ENCODE assay signal across 8 cellular contexts in genomic region chr12:118135788-118136558, GRCh38. TPM values are rescaled to one million over a fixed set of nuclear protein-coding genes. Genes with fewer than 3 reads are reported as not detected.
A peak's percentile ranks its signal among the peaks of the same experiment; 100 is the strongest.
DNase-seq lines count a peak whose midpoint lies in the region; ATAC-seq and TF ChIP-seq lines count a peak whose summit lies in the region.

PEBP1 (plus strand) TSS chr12:118136124; CDS start chr12:118136210, 86 bp downstream.

- H3K36me3 Mint-ChIP-seq in CD8-positive, alpha-beta memory T cell: peaks cover 0 to 40% (median 10%) of the 10 kb centered on the region in 3 donors

- no peaks in the 10 kb centered on the region for H3K9me3 Mint-ChIP-seq in CD8-positive, alpha-beta memory T cell

- peak; percentile 87 to 92 (median 91) for DNase-seq in CD8-positive, alpha-beta memory T cell
- DNase-seq in HL-60 (ENCODE audit: low read depth in 1 of 2, low spot score in 1 of 2): peak; percentile 87 to 95
- DNase-seq in NK-92 treated with Interleukin-12 subunit alpha and Interleukin-12 subunit beta, amount 100 ng/mL, for 24 hours (lab: John Stamatoyannopoulos, UW): peak; percentile 77
- DNase-seq in effector CD8-positive, alpha-beta T cell (lab: John Stamatoyannopoulos, UW): peak; percentile 86
- peak; percentile 96 for DNase-seq in medulla oblongata (ENCODE audit: extremely low spot score)
- peak; percentile 84 to 96 (median 88) for DNase-seq in stimulated activated CD4-positive, alpha-beta T cell treated with anti-CD3 and anti-CD28 coated beads, TNF-alpha, amount 100 ng/mL, for 48 hours (ENCODE audit: low read depth in 3 of 3)

- no peaks in the 10 kb centered on the region for H3K9me3 ChIP-seq in CD8-positive, alpha-beta memory T cell (ENCODE audit: low read length)

- H3K4me3 ChIP-seq in CD8-positive, alpha-beta memory T cell (ENCODE audit: low read length): peak within 1 kb of the TSS; percentile 77
- H3K4me3 ChIP-seq in HL-60 (replicated peaks; ENCODE audit: insufficient read depth, low read length): peak within 1 kb of the TSS; percentile 88

- TF ChIP-seq CTCF in HL-60 (IDR thresholded peaks at IDR 0.05; ENCODE audit: insufficient read depth, low read length): no peak

- POLR2A ChIA-PET in CD8-positive, alpha-beta memory T cell (lab: Charles Lee): interaction anchor here (0.7 to 1.8 kb wide), 7 partner anchors 15 to 242 kb away, joined by 3 to 11 read pairs (median 4); partner anchors contain the start of genes TAOK3 and WSB2
- POLR2A ChIA-PET in activated CD8-positive, alpha-beta memory T cell treated with anti-CD3 and anti-CD28 coated beads for 36 hours (lab: Charles Lee): interaction anchor here (0.7 to 1.7 kb wide), 10 partner anchors 32 to 261 kb away, joined by 3 to 10 read pairs (median 3); partner anchors contain the start of genes RFC5, SUDS3, VSIG10 and WSB2

- H3K4me1 ChIP-seq in CD8-positive, alpha-beta memory T cell (ENCODE audit: insufficient read depth, low read length): peaks cover 12% of the 10 kb centered on the region

- peaks cover 3% of the 10 kb centered on the region for H3K36me3 ChIP-seq in CD8-positive, alpha-beta memory T cell (ENCODE audit: insufficient read depth, low read length)

- no peaks in the 10 kb centered on the region for H3K27me3 ChIP-seq in CD8-positive, alpha-beta memory T cell (ENCODE audit: insufficient read depth, low read length, poor library complexity, severe bottlenecking)
- no peaks in the 10 kb centered on the region for H3K27me3 ChIP-seq in HL-60 (ENCODE audit: insufficient read depth, poor library complexity, severe bottlenecking)

- peak within 1 kb of the TSS; percentile 79 for H3K27ac ChIP-seq in CD8-positive, alpha-beta memory T cell (ENCODE audit: low read depth, low read length)
- H3K27ac ChIP-seq in HL-60 (replicated peaks): peak within 1 kb of the TSS; percentile 76

- peak; percentile 96 for ATAC-seq in GM19455 (IDR thresholded peaks at IDR 0.05; ENCODE audit: unreplicated experiment)

- peak within 1 kb of the TSS; percentile 88 to 96 (median 93) for H3K27ac Mint-ChIP-seq in CD8-positive, alpha-beta memory T cell

- H3K4me1 Mint-ChIP-seq in CD8-positive, alpha-beta memory T cell: peaks cover 25 to 48% (median 46%) of the 10 kb centered on the region in 3 donors

- peak within 1 kb of the TSS; percentile 90 to 98 (median 97) for H3K4me3 Mint-ChIP-seq in CD8-positive, alpha-beta memory T cell

- CTCF ChIA-PET in CD8-positive, alpha-beta memory T cell (lab: Charles Lee): interaction anchor here (0.7 to 3.3 kb wide), 13 partner anchors 15 to 251 kb away, joined by 3 to 25 read pairs (median 3); partner anchors contain the start of gene SUDS3
- CTCF ChIA-PET in activated CD8-positive, alpha-beta memory T cell treated with anti-CD3 and anti-CD28 coated beads for 36 hours (lab: Charles Lee): interaction anchor here (0.9 to 1.9 kb wide), 8 partner anchors 9 to 261 kb away, joined by 3 to 9 read pairs (median 3); partner anchors contain the start of genes RFC5, SUDS3 and WSB2

- H3K27me3 Mint-ChIP-seq in CD8-positive, alpha-beta memory T cell: no peaks in the 10 kb centered on the region

RNA-seq across cellular contexts. Expression of gene PEBP1, which starts in this region (rescaled TPM):
- total RNA-seq in CD8-positive, alpha-beta memory T cell: 100 to 1,000 TPM; 140 to 142 TPM
- polyA plus RNA-seq in CD8-positive, alpha-beta memory T cell: 317 TPM
- 100 to 1,000 TPM; 143 to 149 TPM for total RNA-seq in activated CD8-positive, alpha-beta memory T cell treated with anti-CD3 and anti-CD28 coated beads for 36 hours

Comparison
In these comparisons a context has a peak if more than half of its experiments do, and no peak if none do; other contexts are left out.
1. Peak in every context shown above with its lines: DNase-seq, ATAC-seq, H3K4me3 ChIP-seq and H3K27ac ChIP-seq.